In the genomic region with DNA sequence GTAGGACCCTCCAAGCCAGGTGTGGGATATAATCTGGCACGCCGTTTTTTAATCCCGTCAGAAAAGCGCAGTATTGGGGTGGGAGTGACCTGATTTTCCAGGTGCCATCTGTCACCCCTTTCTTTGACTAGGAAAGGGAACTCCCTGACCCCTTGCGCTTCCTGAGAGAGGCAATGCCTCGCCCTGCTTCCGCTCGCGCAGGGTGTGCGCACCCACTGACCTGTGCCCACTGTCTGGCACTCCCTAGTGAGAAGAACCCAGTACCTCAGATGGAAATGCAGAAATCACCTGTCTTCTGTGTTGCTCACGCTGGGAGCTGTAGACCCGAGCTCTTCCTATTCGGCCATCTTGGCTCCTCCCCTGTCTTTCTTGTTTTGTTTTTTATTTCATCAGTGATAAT, we compare ENCODE assay signal across 5 cellular contexts. TPM values are rescaled to one million over a fixed set of nuclear protein-coding genes. Genes with fewer than 3 reads are reported as not detected.
"Had no signal": no experiment of that assay in that cellular context is flagged by ENCODE, and none has a peak within 500 bp of the region (broad histone marks: within the 10 kb centered on the region; RNA-seq: fewer than 3 reads in every experiment).

No MANE protein-coding gene starts in this region.

RNA-seq across cellular contexts. Expression of gene OR5M11, which starts 11.6 kb away (rescaled TPM):
- total RNA-seq: H4, H7, HFFc6, IMR-90, K562 had no signal
- polyA plus RNA-seq: IMR-90, K562 had no signal

RNA-seq across cellular contexts. Expression of gene OR5M10, which starts 22.8 kb away (rescaled TPM):
- total RNA-seq: H4, H7, HFFc6, IMR-90, K562 had no signal
- polyA plus RNA-seq: IMR-90, K562 had no signal

RNA-seq across cellular contexts. Expression of gene OR5M1, which starts 60.0 kb away (rescaled TPM):
- total RNA-seq: H4, H7, HFFc6, IMR-90, K562 had no signal
- polyA plus RNA-seq: IMR-90, K562 had no signal
